1 cellular context compared by ENCODE assay signal in the genomic region with DNA sequence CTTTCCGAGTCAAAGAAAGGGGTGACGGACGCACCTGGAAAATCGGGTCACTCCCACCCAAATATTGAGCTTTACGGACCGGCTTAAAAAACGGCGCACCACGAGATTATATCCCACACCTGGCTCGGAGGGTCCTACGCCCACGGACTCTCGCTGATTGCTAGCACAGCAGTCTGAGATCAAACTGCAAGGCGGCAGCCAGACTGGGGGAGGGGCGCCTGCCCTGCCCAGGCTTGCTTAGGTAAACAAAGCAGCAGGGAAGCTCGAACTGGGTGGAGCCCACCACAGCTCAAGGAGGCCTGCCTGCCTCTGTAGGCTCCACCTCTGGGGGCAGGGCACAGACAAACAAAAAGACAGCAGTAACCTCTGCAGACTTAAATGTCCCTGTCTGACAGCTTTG.
TF ChIP-seq lines count a peak whose summit lies in the region.

No MANE protein-coding gene starts in this region.

TF ChIP-seq in HepG2, 621 proteins besides CTCF, POLR2A, EP300 and RAD21:
- TF ChIP-seq, protein P1, sequence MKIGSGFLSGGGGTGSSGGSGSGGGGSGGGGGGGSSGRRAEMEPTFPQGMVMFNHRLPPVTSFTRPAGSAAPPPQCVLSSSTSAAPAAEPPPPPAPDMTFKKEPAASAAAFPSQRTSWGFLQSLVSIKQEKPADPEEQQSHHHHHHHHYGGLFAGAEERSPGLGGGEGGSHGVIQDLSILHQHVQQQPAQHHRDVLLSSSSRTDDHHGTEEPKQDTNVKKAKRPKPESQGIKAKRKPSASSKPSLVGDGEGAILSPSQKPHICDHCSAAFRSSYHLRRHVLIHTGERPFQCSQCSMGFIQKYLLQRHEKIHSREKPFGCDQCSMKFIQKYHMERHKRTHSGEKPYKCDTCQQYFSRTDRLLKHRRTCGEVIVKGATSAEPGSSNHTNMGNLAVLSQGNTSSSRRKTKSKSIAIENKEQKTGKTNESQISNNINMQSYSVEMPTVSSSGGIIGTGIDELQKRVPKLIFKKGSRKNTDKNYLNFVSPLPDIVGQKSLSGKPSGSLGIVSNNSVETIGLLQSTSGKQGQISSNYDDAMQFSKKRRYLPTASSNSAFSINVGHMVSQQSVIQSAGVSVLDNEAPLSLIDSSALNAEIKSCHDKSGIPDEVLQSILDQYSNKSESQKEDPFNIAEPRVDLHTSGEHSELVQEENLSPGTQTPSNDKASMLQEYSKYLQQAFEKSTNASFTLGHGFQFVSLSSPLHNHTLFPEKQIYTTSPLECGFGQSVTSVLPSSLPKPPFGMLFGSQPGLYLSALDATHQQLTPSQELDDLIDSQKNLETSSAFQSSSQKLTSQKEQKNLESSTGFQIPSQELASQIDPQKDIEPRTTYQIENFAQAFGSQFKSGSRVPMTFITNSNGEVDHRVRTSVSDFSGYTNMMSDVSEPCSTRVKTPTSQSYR (CRISPR knock-in tag; IDR thresholded peaks at IDR 0.05; ENCODE audit: borderline replicate concordance), result peak; percentile 57; the same call in 1 of the 2 replicates
TF ChIP-seq in HepG2: peak in this region for 1; not testable (repeated sequence) for 620.
